In genomic region chr19:8184274-8184673, GRCh38 we compare ENCODE assay signal across 37 cellular contexts. TPM values are rescaled to one million over a fixed set of nuclear protein-coding genes. Genes with fewer than 3 reads are reported as not detected.
"Had no signal": no experiment of that assay in that cellular context is flagged by ENCODE, and none has a peak within 500 bp of the region (broad histone marks: within the 10 kb centered on the region; RNA-seq: fewer than 3 reads in every experiment).

No MANE protein-coding gene starts in this region.

- FAIRE-seq: astrocyte, bronchial epithelial cell had no signal

- H3K9me3 ChIP-seq: adrenal gland, ascending aorta, body of pancreas, breast epithelium had no signal

- H3K27ac ChIP-seq: adrenal gland, ascending aorta, body of pancreas, brain microvascular endothelial cell, breast epithelium, cardiac muscle cell had no signal

- H3K4me3 ChIP-seq: adrenal gland, ascending aorta, body of pancreas, breast epithelium, cardiac muscle cell had no signal

- DNase-seq: activated effector memory CD4-positive, alpha-beta T cell treated with anti-CD3 and anti-CD28 coated beads, Interleukin-2, amount 50 U/mL, for 16 hours; activated effector memory CD4-positive, alpha-beta T cell treated with Interleukin-2 at 50 U/mL for 16 hours; activated gamma-delta T cell; activated gamma-delta T cell treated with Interleukin-2 at 50 U/mL for 16 hours; activated naive CD4-positive, alpha-beta T cell; activated naive CD4-positive, alpha-beta T cell treated with anti-CD3 and anti-CD28 coated beads for 36 hours; activated naive CD4-positive, alpha-beta T cell treated with anti-CD3 and anti-CD28 coated beads, Interleukin-2, amount 10 ng/mL, durations not matched to agents 7 days and 5 days; activated naive CD4-positive, alpha-beta T cell treated with anti-CD3 and anti-CD28 coated beads, Interleukin-2, amount 50 U/mL, for 16 hours; activated naive CD4-positive, alpha-beta T cell treated with Interleukin-2 at 50 U/mL for 16 hours; activated naive CD8-positive, alpha-beta T cell treated with anti-CD3 and anti-CD28 coated beads for 36 hours; activated naive CD8-positive, alpha-beta T cell treated with anti-CD3 and anti-CD28 coated beads, Interleukin-2, amount 10 ng/mL, durations not matched to agents 7 days and 5 days; activated naive CD8-positive, alpha-beta T cell treated with anti-CD3 and anti-CD28 coated beads, Interleukin-2, amount 50 U/mL, for 24 hours; activated T-cell treated with anti-CD3 and anti-CD28 coated beads, Interleukin-2, amount 50 U/mL, for 1 hour; activated T-cell treated with anti-CD3 and anti-CD28 coated beads, Interleukin-2, amount 50 U/mL, for 24 hours; activated T-cell treated with anti-CD3 and anti-CD28 coated beads, Interleukin-2, amount 50 U/mL, for 4 hours; activated T-cell treated with anti-CD3 and anti-CD28 coated beads, Interleukin-2, amount 50 U/mL, for 48 hours; activated T-cell treated with anti-CD3 and anti-CD28 coated beads, Interleukin-2, amount 50 U/mL, for 72 hours; adrenal gland; amniotic stem cell; amygdala; anterior cingulate cortex; aorta; body of pancreas; brain microvascular endothelial cell; caudate nucleus; central memory CD4-positive, alpha-beta T cell; cerebellar nuclear complex had no signal

- ATAC-seq: activated naive CD4-positive, alpha-beta T cell treated with anti-CD3 and anti-CD28 coated beads, Interleukin-2, amount 50 U/mL, for 72 hours; activated naive CD8-positive, alpha-beta T cell treated with anti-CD3 and anti-CD28 coated beads, Interleukin-2, amount 50 U/mL, for 24 hours; activated T-cell treated with anti-CD3 and anti-CD28 coated beads, Interleukin-2, amount 50 U/mL, for 4 hours; activated T-cell treated with anti-CD3 and anti-CD28 coated beads, Interleukin-2, amount 50 U/mL, for 72 hours; activated T-helper 17 cell treated with anti-CD3 and anti-CD28 coated beads, Interleukin-2, amount 50 U/mL, for 72 hours; body of pancreas had no signal

- H3K27me3 ChIP-seq: adrenal gland, ascending aorta, body of pancreas, brain microvascular endothelial cell, breast epithelium, cardiac muscle cell had no signal

- H3K4me1 ChIP-seq: adrenal gland, ascending aorta, breast epithelium had no signal

- H3K36me3 ChIP-seq: adrenal gland, ascending aorta, brain microvascular endothelial cell, breast epithelium, cardiac muscle cell had no signal

RNA-seq across cellular contexts. Expression of gene FBN3, which starts 34.9 kb away (rescaled TPM):
- total RNA-seq: activated naive CD4-positive, alpha-beta T cell treated with anti-CD3 and anti-CD28 coated beads for 36 hours; activated naive CD8-positive, alpha-beta T cell treated with anti-CD3 and anti-CD28 coated beads for 36 hours; activated T-cell treated with anti-CD3 and anti-CD28 coated beads, Interleukin-2, amount 50 U/mL, for 72 hours; activated T-helper 1 cell treated with anti-CD3 and anti-CD28 coated beads, Interleukin-12 subunit alpha, Interleukin-12 subunit beta, Interleukin-2, Interleukin-4 antibody, amounts not matched to agents 30 ng/mL and 10 ng/mL and 1 ng/mL, durations not matched to agents 14 hours and 24 hours and 36 hours; activated T-helper 2 cell treated with anti-CD3 and anti-CD28 coated beads, Interferon-gamma antibody, Interleukin-2, Interleukin-4, amounts not matched to agents 10 μg/mL and 5 μg/mL and 100 μg/mL, durations not matched to agents 14 hours and 24 hours and 36 hours; aorta; ascending aorta; bronchial epithelial cell; cardiac septum had no signal
- polyA plus RNA-seq: aorta had no signal
